In genomic region chr1:5493708-5494390, GRCh38 we compare ENCODE assay signal across 19 cellular contexts.
DNase-seq lines count a peak whose midpoint lies in the region; ATAC-seq and TF ChIP-seq lines count a peak whose summit lies in the region.
"Had no signal": no experiment of that assay in that cellular context is flagged by ENCODE, and none has a peak within 500 bp of the region (broad histone marks: within the 10 kb centered on the region; RNA-seq: fewer than 3 reads in every experiment).

No MANE protein-coding gene starts in this region.

- intact Hi-C loops in natural killer cell (cut with micrococcal nuclease) (no loop called here), spleen (cut with DNase I; ENCODE audit: low total_unique reads) (no loop called here), thyroid gland (cut with DNase I) (no loop called here)

- no peak overlapping the region for H3K4me3 Mint-ChIP-seq in natural killer cell treated with Interleukin-12 subunit alpha and Interleukin-12 subunit beta and Interleukin-15 and Interleukin-18, amount 100 ng/mL, for 72 hours
- H3K4me3 Mint-ChIP-seq in natural killer cell = no peak overlapping the region
- H3K4me3 Mint-ChIP-seq in CD8-positive, alpha-beta memory T cell = no peak overlapping the region
- no peak overlapping the region for H3K4me3 Mint-ChIP-seq in stimulated activated naive B cell treated with anti-CD40 and anti-IgM and Interleukin-4, amounts not matched to agents 10 μg/mL and 1 μg/mL and 100 μg/mL, for 72 hours
- H3K4me3 Mint-ChIP-seq: CD8-positive, alpha-beta T cell; GM23338 had no signal

- CTCF ChIA-PET in CD8-positive, alpha-beta memory T cell (lab: Charles Lee) = interaction anchor here (2.9 kb wide), 1 partner anchor 16 kb away, joined by 7 read pairs; no protein-coding TSS in a partner anchor

- TF ChIP-seq CTCF in natural killer cell (IDR thresholded peaks at IDR 0.05) (no peak), spleen (IDR thresholded peaks at IDR 0.05 in 8 of 11, conservative IDR thresholded peaks at IDR 0.05 in 3 of 11) (no peak), thyroid gland (IDR thresholded peaks at IDR 0.05) (no peak)

- no peaks in the 10 kb centered on the region for H3K9me3 Mint-ChIP-seq in natural killer cell treated with Interleukin-12 subunit alpha and Interleukin-12 subunit beta and Interleukin-15 and Interleukin-18, amount 100 ng/mL, for 72 hours
- H3K9me3 Mint-ChIP-seq in natural killer cell = no peaks in the 10 kb centered on the region
- peaks cover 0 to 1% (median 0%) of the 10 kb centered on the region in 5 donors for H3K9me3 Mint-ChIP-seq in CD8-positive, alpha-beta memory T cell
- H3K9me3 Mint-ChIP-seq in stimulated activated naive B cell treated with anti-CD40 and anti-IgM and Interleukin-4, amounts not matched to agents 10 μg/mL and 1 μg/mL and 100 μg/mL, for 72 hours = peaks cover 0 to 2% of the 10 kb centered on the region in 2 donors
- H3K9me3 Mint-ChIP-seq: CD8-positive, alpha-beta T cell; GM23338 had no signal

- peaks cover 9 to 10% of the 10 kb centered on the region in 2 donors for H3K27me3 Mint-ChIP-seq in natural killer cell treated with Interleukin-12 subunit alpha and Interleukin-12 subunit beta and Interleukin-15 and Interleukin-18, amount 100 ng/mL, for 72 hours
- H3K27me3 Mint-ChIP-seq in natural killer cell (ENCODE audit: low read depth in 2 of 2) = peaks cover 0 to 13% of the 10 kb centered on the region in 2 donors
- H3K27me3 Mint-ChIP-seq in CD8-positive, alpha-beta memory T cell = peaks cover 13 to 44% of the 10 kb centered on the region in 2 donors
- H3K27me3 Mint-ChIP-seq in stimulated activated naive B cell treated with anti-CD40 and anti-IgM and Interleukin-4, amounts not matched to agents 10 μg/mL and 1 μg/mL and 100 μg/mL, for 72 hours = peaks cover 5 to 8% of the 10 kb centered on the region in 2 donors

- WGBS in spleen, 5 donors = 63 to 70% (median 67%) methylated on average over 12 of the region's 12 CpGs
- WGBS in thyroid gland, 2 donors = 60 to 72% methylated on average over 12 of the region's 12 CpGs

- H3K27me3 ChIP-seq in spleen (replicated peaks in 1 of 7) = peaks cover 0 to 66% (median 4%) of the 10 kb centered on the region in 7 donors
- H3K27me3 ChIP-seq in thyroid gland = no peaks in the 10 kb centered on the region
- H3K27me3 ChIP-seq in CD8-positive, alpha-beta memory T cell (ENCODE audit: insufficient read depth, low read length, poor library complexity, severe bottlenecking) = no peaks in the 10 kb centered on the region
- H3K27me3 ChIP-seq: BLaER1 had no signal

- H3K4me1 ChIP-seq in spleen = no peaks in the 10 kb centered on the region
- H3K4me1 ChIP-seq in thyroid gland = peaks cover 2 to 19% of the 10 kb centered on the region in 2 donors
- H3K4me1 ChIP-seq in CD8-positive, alpha-beta memory T cell (ENCODE audit: insufficient read depth, low read length) = no peaks in the 10 kb centered on the region

- H3K9me3 ChIP-seq in spleen (no peaks in the 10 kb centered on the region), thyroid gland (no peaks in the 10 kb centered on the region)
- no peaks in the 10 kb centered on the region for H3K9me3 ChIP-seq in CD8-positive, alpha-beta memory T cell (ENCODE audit: low read length)
- H3K9me3 ChIP-seq: BLaER1 had no signal

- H3K36me3 ChIP-seq in spleen = no peaks in the 10 kb centered on the region
- no peaks in the 10 kb centered on the region for H3K36me3 ChIP-seq in thyroid gland
- no peaks in the 10 kb centered on the region for H3K36me3 ChIP-seq in CD8-positive, alpha-beta memory T cell (ENCODE audit: insufficient read depth, low read length)
- H3K36me3 ChIP-seq: BLaER1 had no signal

- H3K36me3 Mint-ChIP-seq in natural killer cell treated with Interleukin-12 subunit alpha and Interleukin-12 subunit beta and Interleukin-15 and Interleukin-18, amount 100 ng/mL, for 72 hours = no peaks in the 10 kb centered on the region
- H3K36me3 Mint-ChIP-seq in natural killer cell = no peaks in the 10 kb centered on the region
- no peaks in the 10 kb centered on the region for H3K36me3 Mint-ChIP-seq in CD8-positive, alpha-beta memory T cell
- no peaks in the 10 kb centered on the region for H3K36me3 Mint-ChIP-seq in stimulated activated naive B cell treated with anti-CD40 and anti-IgM and Interleukin-4, amounts not matched to agents 10 μg/mL and 1 μg/mL and 100 μg/mL, for 72 hours
- H3K36me3 Mint-ChIP-seq: CD8-positive, alpha-beta T cell had no signal

- H3K27ac ChIP-seq in spleen = no peak overlapping the region
- no peak overlapping the region for H3K27ac ChIP-seq in thyroid gland
- H3K27ac ChIP-seq in CD8-positive, alpha-beta memory T cell (ENCODE audit: low read depth, low read length) = no peak overlapping the region
- H3K27ac ChIP-seq: BLaER1, PC-9 had no signal

- no peak overlapping the region for H3K4me3 ChIP-seq in spleen
- no peak overlapping the region for H3K4me3 ChIP-seq in thyroid gland (replicated peaks in 1 of 3)
- no peak overlapping the region for H3K4me3 ChIP-seq in CD8-positive, alpha-beta memory T cell (ENCODE audit: low read length)
- H3K4me3 ChIP-seq: BLaER1, GM12878, GM23338, PC-9 had no signal

- H3K4me1 Mint-ChIP-seq in natural killer cell treated with Interleukin-12 subunit alpha and Interleukin-12 subunit beta and Interleukin-15 and Interleukin-18, amount 100 ng/mL, for 72 hours (ENCODE audit: low read depth in 2 of 2) = no peaks in the 10 kb centered on the region
- no peaks in the 10 kb centered on the region for H3K4me1 Mint-ChIP-seq in natural killer cell
- H3K4me1 Mint-ChIP-seq in CD8-positive, alpha-beta memory T cell = no peaks in the 10 kb centered on the region
- no peaks in the 10 kb centered on the region for H3K4me1 Mint-ChIP-seq in stimulated activated naive B cell treated with anti-CD40 and anti-IgM and Interleukin-4, amounts not matched to agents 10 μg/mL and 1 μg/mL and 100 μg/mL, for 72 hours

- ATAC-seq in natural killer cell treated with Interleukin-12 subunit alpha and Interleukin-12 subunit beta and Interleukin-15 and Interleukin-18, amount 100 ng/mL, for 72 hours = no peak
- ATAC-seq in natural killer cell = no peak
- ATAC-seq in stimulated activated naive B cell treated with anti-CD40 and anti-IgM and Interleukin-4, amounts not matched to agents 10 μg/mL and 1 μg/mL and 100 μg/mL, for 72 hours (replicated peaks) = no peak
- ATAC-seq: CD8-positive, alpha-beta T cell; GM12878; GM23338; HCT116 had no signal

- POLR2A ChIA-PET in CD8-positive, alpha-beta memory T cell (lab: Charles Lee) = no interaction called here

- peak; percentile 54 for DNase-seq in natural killer cell treated with Interleukin-12 subunit alpha and Interleukin-12 subunit beta and Interleukin-15 and Interleukin-18, amount 100 ng/mL, for 72 hours (ENCODE audit: low spot score)
- DNase-seq in natural killer cell (no peak), midbrain (lab: John Stamatoyannopoulos, UW) (peak; percentile 66), spleen (peak; percentile 39), thyroid gland (no peak), SW 1271 (lab: John Stamatoyannopoulos, UW) (no peak)
- no peak for DNase-seq in CD8-positive, alpha-beta memory T cell
- DNase-seq in stimulated activated naive B cell treated with anti-CD40 and anti-IgM and Interleukin-4, amounts not matched to agents 10 μg/mL and 1 μg/mL and 100 μg/mL, for 72 hours = no peak
- DNase-seq: CD8-positive, alpha-beta T cell; MV-4-11; NCI-H1417 treated with DMSO at 0.1 percent for 48 hours; NCI-H2029; NCI-H510A; NCI-H774; PC-9 had no signal

- TF ChIP-seq POLR2A in spleen (IDR thresholded peaks at IDR 0.05) (no peak), thyroid gland (IDR thresholded peaks at IDR 0.05) (no peak)

- H3K27ac Mint-ChIP-seq in natural killer cell treated with Interleukin-12 subunit alpha and Interleukin-12 subunit beta and Interleukin-15 and Interleukin-18, amount 100 ng/mL, for 72 hours = no peak overlapping the region
- H3K27ac Mint-ChIP-seq in natural killer cell = no peak overlapping the region
- H3K27ac Mint-ChIP-seq in CD8-positive, alpha-beta memory T cell = peak overlapping the region in 1 of 8 donors; percentile 33
- H3K27ac Mint-ChIP-seq in stimulated activated naive B cell treated with anti-CD40 and anti-IgM and Interleukin-4, amounts not matched to agents 10 μg/mL and 1 μg/mL and 100 μg/mL, for 72 hours = no peak overlapping the region
- H3K27ac Mint-ChIP-seq: CD8-positive, alpha-beta T cell; GM23338 had no signal

Comparison
In these comparisons a context has a peak if more than half of its experiments do, and no peak if none do; other contexts are left out.
1. DNase-seq: peak in natural killer cell treated with Interleukin-12 subunit alpha and Interleukin-12 subunit beta and Interleukin-15 and Interleukin-18, amount 100 ng/mL, for 72 hours (single experiment), midbrain (single experiment) and spleen (single experiment); none in natural killer cell (single experiment), thyroid gland (0 of 2), SW 1271 (0 of 2), CD8-positive, alpha-beta memory T cell (0 of 5) and stimulated activated naive B cell treated with anti-CD40 and anti-IgM and Interleukin-4, amounts not matched to agents 10 μg/mL and 1 μg/mL and 100 μg/mL, for 72 hours (single experiment).